Comparison of ENCODE assay signal across 21 cellular contexts in genomic region chr16:65125871-65126270, GRCh38. TPM values are rescaled to one million over a fixed set of nuclear protein-coding genes. Genes with fewer than 3 reads are reported as not detected.
DNase-seq lines count a peak whose midpoint lies in the region; ATAC-seq and TF ChIP-seq lines count a peak whose summit lies in the region.
"Had no signal": no experiment of that assay in that cellular context is flagged by ENCODE, and none has a peak within 500 bp of the region (broad histone marks: within the 10 kb centered on the region; RNA-seq: fewer than 3 reads in every experiment).

No MANE protein-coding gene starts in this region.

- TF ChIP-seq CTCF in fibroblast of the aortic adventitia (IDR thresholded peaks at IDR 0.05; ENCODE audit: insufficient read depth, low read length) (no peak), ovary (IDR thresholded peaks at IDR 0.05) (no peak)

- ATAC-seq in HG02885 (IDR thresholded peaks at IDR 0.05; ENCODE audit: poor library complexity, unreplicated experiment) (no peak), GM18505 (IDR thresholded peaks at IDR 0.05; ENCODE audit: unreplicated experiment) (no peak)
- ATAC-seq: lower lobe of right lung, Right ventricle myocardium inferior had no signal

- intact Hi-C loops in ovary (cut with DNase I) = loop anchor here in 2 of 4 donors (10.0 kb wide), 3 partner anchors 49 to 1139 kb away; no protein-coding TSS in a partner anchor

- TF ChIP-seq EP300 in ovary (IDR thresholded peaks at IDR 0.05) = no peak

- H3F3A ChIP-seq in GM23248 (ENCODE audit: insufficient read depth) = peaks cover 13% of the 10 kb centered on the region; the same call in 1 of the 2 replicates

- no peak overlapping the region for H3K9ac ChIP-seq in GM23248
- H3K9ac ChIP-seq: KMS-11 had no signal

- H3K4me1 ChIP-seq in GM23248 (ENCODE audit: insufficient read depth) (peaks cover 25% of the 10 kb centered on the region), ovary (ENCODE audit: insufficient read depth) (no peaks in the 10 kb centered on the region)

- H3K9me3 ChIP-seq in GM23248 (ENCODE audit: low read depth) (no peaks in the 10 kb centered on the region), ovary (no peaks in the 10 kb centered on the region)
- H3K9me3 ChIP-seq: lower lobe of right lung had no signal

- H3K27me3 ChIP-seq in GM23248 (replicated peaks; ENCODE audit: insufficient read depth) (no peaks in the 10 kb centered on the region), ovary (no peaks in the 10 kb centered on the region)

- peaks cover 23% of the 10 kb centered on the region for H3K79me2 ChIP-seq in GM23248 (ENCODE audit: insufficient read depth)

- no peaks in the 10 kb centered on the region for H3K9me2 ChIP-seq in GM23248 (ENCODE audit: insufficient read depth)

- H3K4me3 ChIP-seq in GM23248 = no peak overlapping the region
- peak overlapping the region; percentile 22 for H3K4me3 ChIP-seq in fibroblast of the aortic adventitia (ENCODE audit: low read depth, low read length)
- no peak overlapping the region for H3K4me3 ChIP-seq in ovary
- H3K4me3 ChIP-seq: skin epidermis had no signal

- H3K36me3 ChIP-seq in GM23248 (ENCODE audit: low read depth) (no peaks in the 10 kb centered on the region), ovary (no peaks in the 10 kb centered on the region)
- H3K36me3 ChIP-seq: lower lobe of right lung had no signal

- H3K27ac ChIP-seq in GM23248 = no peak overlapping the region
- H3K27ac ChIP-seq in ovary = peak overlapping the region; percentile 50 to 100
- H3K27ac ChIP-seq: KMS-11, lower lobe of right lung had no signal

- WGBS in GM23248 (ENCODE audit: low coverage in 1 of 2, low lambda C conversion rate in 2 of 2, missing lambda C conversion rate in 2 of 2), 2 experiments = 90% methylated on average over 5 of the region's 5 CpGs
- WGBS in ovary, 3 donors = 50 to 69% (median 61%) methylated on average over 5 of the region's 5 CpGs

- no peak for TF ChIP-seq POLR2A in ovary (IDR thresholded peaks at IDR 0.05)
- TF ChIP-seq POLR2A in GM18505 (IDR thresholded peaks at IDR 0.05; ENCODE audit: borderline replicate concordance, extremely low read depth, insufficient read depth, insufficient read length) = no peak

- DNase-seq in GM23248 = peak; percentile 16
- DNase-seq in SKM-1 (lab: John Stamatoyannopoulos, UW; ENCODE audit: unreplicated experiment) = peak; percentile 40
- DNase-seq in fibroblast of the aortic adventitia (ENCODE audit: low read depth) = peak; percentile 58
- DNase-seq in ovary = peak in 3 of 5 donors; percentile 36 to 71 (median 39)
- DNase-seq in stimulated activated CD4-positive, alpha-beta T cell treated with anti-CD3 and anti-CD28 coated beads, Interleukin-1b, Interleukin-23, amount 100 ng/mL, for 48 hours = no peak
- no peak for DNase-seq in NCI-H187 treated with DMSO at 0.1 percent for 48 hours (lab: John Stamatoyannopoulos, UW)
- DNase-seq: activated CD4-positive, alpha-beta T cell treated with anti-CD3 and anti-CD28 coated beads, Interleukin-2, amount 10 ng/mL, durations not matched to agents 24 days and 14 days; activated naive CD8-positive, alpha-beta T cell treated with anti-CD3 and anti-CD28 coated beads for 36 hours; activated T-cell treated with anti-CD3 and anti-CD28 coated beads, Interleukin-2, amount 50 U/mL, for 24 hours; AML-193; GOT3; lower lobe of right lung; NCI-H187; NCI-H748 treated with DMSO at 0.1 percent for 48 hours; occipital lobe; T-helper 9 cell had no signal

- no peak overlapping the region for H2AFZ ChIP-seq in GM23248

- H3K4me2 ChIP-seq in GM23248 (ENCODE audit: unreplicated experiment) = no peak overlapping the region
- H3K4me2 ChIP-seq: KMS-11 had no signal

- in situ Hi-C loops in GM23248 (cut with MboI) = no loop called here

- H4K20me1 ChIP-seq in GM23248 (ENCODE audit: insufficient read depth) = no peaks in the 10 kb centered on the region

RNA-seq across cellular contexts. Expression of gene CDH11, which starts 4.0 kb away (rescaled TPM):
- total RNA-seq in GM23248 (2014; rRNA removed; shearing (Covaris generic)) = 525 and 931 TPM in 2 replicates
- polyA plus RNA-seq in GM23248 (2016; fragmentation: Nextera tagmentation; extraction: Ambion mirVana) (263 and 264 TPM in 2 replicates), ovary (100 to 1,000 TPM; 118 to 153 TPM)
- total RNA-seq in fibroblast of the aortic adventitia (ENCODE audit: low replicate concordance) (397 and 695 TPM in 2 replicates), ovary (100 to 1,000 TPM; 158 to 858 (median 500) TPM)
- total RNA-seq: activated CD4-positive, alpha-beta T cell treated with anti-CD3 and anti-CD28 coated beads, Interleukin-2, amount 10 ng/mL, durations not matched to agents 24 days and 14 days; activated naive CD8-positive, alpha-beta T cell treated with anti-CD3 and anti-CD28 coated beads for 36 hours had no signal

Comparison
In these comparisons a context has a peak if more than half of its experiments do, and no peak if none do; other contexts are left out.
1. DNase-seq: peak in GM23248 (single experiment), SKM-1 (single experiment), fibroblast of the aortic adventitia (single experiment) and ovary (3 of 5); none in stimulated activated CD4-positive, alpha-beta T cell treated with anti-CD3 and anti-CD28 coated beads, Interleukin-1b, Interleukin-23, amount 100 ng/mL, for 48 hours (single experiment) and NCI-H187 treated with DMSO at 0.1 percent for 48 hours (single experiment).